In the genomic region with DNA sequence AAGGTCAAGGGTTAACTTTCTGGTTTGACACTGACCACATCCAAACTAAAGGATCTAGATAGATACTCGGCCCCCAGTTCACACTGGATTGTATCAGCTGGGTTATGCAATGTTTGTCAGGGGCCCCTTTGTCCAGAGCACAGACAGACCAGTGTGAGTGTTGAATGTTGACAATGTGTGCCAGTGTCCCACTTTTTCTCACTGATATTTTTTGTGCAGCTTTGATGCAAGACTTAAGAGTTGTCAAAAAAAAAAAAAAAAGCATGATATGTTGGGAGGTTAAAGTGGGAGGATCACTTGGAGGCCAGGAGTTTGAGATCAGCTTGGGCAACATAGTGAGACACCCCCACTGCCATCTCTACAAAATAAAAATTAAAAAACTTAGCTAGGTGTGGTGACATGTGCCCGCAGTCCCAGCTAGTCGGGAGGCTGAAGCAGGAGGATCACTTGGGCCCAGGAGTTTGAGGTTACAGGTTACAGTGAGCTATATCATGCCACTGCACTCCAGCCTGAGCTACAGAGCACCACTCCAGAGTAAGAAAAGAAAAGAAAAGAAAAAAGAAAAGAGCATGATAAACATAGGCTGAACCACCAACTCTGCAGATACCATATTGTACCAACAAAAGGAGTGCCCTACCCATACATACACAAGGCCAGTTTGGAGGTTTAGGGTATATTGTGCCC, we compare ENCODE assay signal across 1 cellular context.
TF ChIP-seq lines count a peak whose summit lies in the region.

No MANE protein-coding gene starts in this region.

TF ChIP-seq in HepG2, 621 proteins besides CTCF, POLR2A, EP300 and RAD21 (continued from another document and continues in another):
- TF ChIP-seq, protein P1, sequence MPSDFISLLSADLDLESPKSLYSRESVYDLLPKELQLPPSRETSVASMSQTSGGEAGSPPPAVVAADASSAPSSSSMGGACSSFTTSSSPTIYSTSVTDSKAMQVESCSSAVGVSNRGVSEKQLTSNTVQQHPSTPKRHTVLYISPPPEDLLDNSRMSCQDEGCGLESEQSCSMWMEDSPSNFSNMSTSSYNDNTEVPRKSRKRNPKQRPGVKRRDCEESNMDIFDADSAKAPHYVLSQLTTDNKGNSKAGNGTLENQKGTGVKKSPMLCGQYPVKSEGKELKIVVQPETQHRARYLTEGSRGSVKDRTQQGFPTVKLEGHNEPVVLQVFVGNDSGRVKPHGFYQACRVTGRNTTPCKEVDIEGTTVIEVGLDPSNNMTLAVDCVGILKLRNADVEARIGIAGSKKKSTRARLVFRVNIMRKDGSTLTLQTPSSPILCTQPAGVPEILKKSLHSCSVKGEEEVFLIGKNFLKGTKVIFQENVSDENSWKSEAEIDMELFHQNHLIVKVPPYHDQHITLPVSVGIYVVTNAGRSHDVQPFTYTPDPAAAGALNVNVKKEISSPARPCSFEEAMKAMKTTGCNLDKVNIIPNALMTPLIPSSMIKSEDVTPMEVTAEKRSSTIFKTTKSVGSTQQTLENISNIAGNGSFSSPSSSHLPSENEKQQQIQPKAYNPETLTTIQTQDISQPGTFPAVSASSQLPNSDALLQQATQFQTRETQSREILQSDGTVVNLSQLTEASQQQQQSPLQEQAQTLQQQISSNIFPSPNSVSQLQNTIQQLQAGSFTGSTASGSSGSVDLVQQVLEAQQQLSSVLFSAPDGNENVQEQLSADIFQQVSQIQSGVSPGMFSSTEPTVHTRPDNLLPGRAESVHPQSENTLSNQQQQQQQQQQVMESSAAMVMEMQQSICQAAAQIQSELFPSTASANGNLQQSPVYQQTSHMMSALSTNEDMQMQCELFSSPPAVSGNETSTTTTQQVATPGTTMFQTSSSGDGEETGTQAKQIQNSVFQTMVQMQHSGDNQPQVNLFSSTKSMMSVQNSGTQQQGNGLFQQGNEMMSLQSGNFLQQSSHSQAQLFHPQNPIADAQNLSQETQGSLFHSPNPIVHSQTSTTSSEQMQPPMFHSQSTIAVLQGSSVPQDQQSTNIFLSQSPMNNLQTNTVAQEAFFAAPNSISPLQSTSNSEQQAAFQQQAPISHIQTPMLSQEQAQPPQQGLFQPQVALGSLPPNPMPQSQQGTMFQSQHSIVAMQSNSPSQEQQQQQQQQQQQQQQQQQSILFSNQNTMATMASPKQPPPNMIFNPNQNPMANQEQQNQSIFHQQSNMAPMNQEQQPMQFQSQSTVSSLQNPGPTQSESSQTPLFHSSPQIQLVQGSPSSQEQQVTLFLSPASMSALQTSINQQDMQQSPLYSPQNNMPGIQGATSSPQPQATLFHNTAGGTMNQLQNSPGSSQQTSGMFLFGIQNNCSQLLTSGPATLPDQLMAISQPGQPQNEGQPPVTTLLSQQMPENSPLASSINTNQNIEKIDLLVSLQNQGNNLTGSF (CRISPR knock-in tag; IDR thresholded peaks at IDR 0.05), result no peak
- TF ChIP-seq ZNF556 (CRISPR knock-in tag; IDR thresholded peaks at IDR 0.05; ENCODE audit: borderline replicate concordance) (peak; percentile 59; the same call in 1 of the 2 replicates), JDP2 (CRISPR knock-in tag; IDR thresholded peaks at IDR 0.05; ENCODE audit: borderline replicate concordance) (no peak; the same call in 1 of the 2 replicates), PLSCR1 (CRISPR knock-in tag; IDR thresholded peaks at IDR 0.05; ENCODE audit: borderline replicate concordance) (no peak), ZNF775 (CRISPR knock-in tag; IDR thresholded peaks at IDR 0.05; ENCODE audit: borderline replicate concordance) (no peak), REST (IDR thresholded peaks at IDR 0.05; ENCODE audit: borderline replicate concordance in 1 of 2, low read depth in 1 of 2, low read length in 2 of 2) (peak in 1 of 2 experiments; percentile 75; a peak in 2 of 4 replicates), E2F5 (CRISPR knock-in tag; conservative IDR thresholded peaks at IDR 0.05) (no peak), ZNF501 (CRISPR knock-in tag; IDR thresholded peaks at IDR 0.05) (peak; percentile 42; the same call in 1 of the 2 replicates), CHD2 (IDR thresholded peaks at IDR 0.05; ENCODE audit: low read depth, low read length) (no peak), KDM2A (CRISPR knock-in tag; IDR thresholded peaks at IDR 0.05; ENCODE audit: borderline replicate concordance, low read depth) (no peak), ZNF331 (CRISPR knock-in tag; IDR thresholded peaks at IDR 0.05) (peak; percentile 62), CERS6 (CRISPR knock-in tag; IDR thresholded peaks at IDR 0.05) (no peak), DR1 (CRISPR knock-in tag; IDR thresholded peaks at IDR 0.05) (no peak), NR2C2 (CRISPR knock-in tag; IDR thresholded peaks at IDR 0.05; ENCODE audit: borderline replicate concordance) (peak; percentile 89), ZNF253 (CRISPR knock-in tag; IDR thresholded peaks at IDR 0.05; ENCODE audit: borderline replicate concordance) (no peak), KAT2B (IDR thresholded peaks at IDR 0.05; ENCODE audit: borderline replicate concordance, low read depth, low read length) (no peak), NCOR1 (IDR thresholded peaks at IDR 0.05; ENCODE audit: borderline replicate concordance, low read length) (peak; percentile 82; the same call in 1 of the 2 replicates), ETV6 (CRISPR knock-in tag; conservative IDR thresholded peaks at IDR 0.05) (no peak), ZNF512 (CRISPR knock-in tag; IDR thresholded peaks at IDR 0.05) (no peak), ZNF609 (CRISPR knock-in tag; IDR thresholded peaks at IDR 0.05; ENCODE audit: borderline replicate concordance) (peak; percentile 94), ZNF513 (CRISPR knock-in tag; conservative IDR thresholded peaks at IDR 0.05) (no peak), ZNF441 (CRISPR knock-in tag; IDR thresholded peaks at IDR 0.05; ENCODE audit: borderline replicate concordance) (no peak), PHF21A (CRISPR knock-in tag; IDR thresholded peaks at IDR 0.05) (peak; percentile 78), HOXA3 (CRISPR knock-in tag; IDR thresholded peaks at IDR 0.05) (peak; percentile 70; the same call in 1 of the 2 replicates), ZNF570 (CRISPR knock-in tag; IDR thresholded peaks at IDR 0.05; ENCODE audit: borderline replicate concordance) (no peak), CC2D1A (CRISPR knock-in tag; IDR thresholded peaks at IDR 0.05) (no peak)
- TF ChIP-seq, protein P2, sequence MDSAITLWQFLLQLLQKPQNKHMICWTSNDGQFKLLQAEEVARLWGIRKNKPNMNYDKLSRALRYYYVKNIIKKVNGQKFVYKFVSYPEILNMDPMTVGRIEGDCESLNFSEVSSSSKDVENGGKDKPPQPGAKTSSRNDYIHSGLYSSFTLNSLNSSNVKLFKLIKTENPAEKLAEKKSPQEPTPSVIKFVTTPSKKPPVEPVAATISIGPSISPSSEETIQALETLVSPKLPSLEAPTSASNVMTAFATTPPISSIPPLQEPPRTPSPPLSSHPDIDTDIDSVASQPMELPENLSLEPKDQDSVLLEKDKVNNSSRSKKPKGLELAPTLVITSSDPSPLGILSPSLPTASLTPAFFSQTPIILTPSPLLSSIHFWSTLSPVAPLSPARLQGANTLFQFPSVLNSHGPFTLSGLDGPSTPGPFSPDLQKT (CRISPR knock-in tag; IDR thresholded peaks at IDR 0.05; ENCODE audit: borderline replicate concordance), result no peak
